In the genomic region with DNA sequence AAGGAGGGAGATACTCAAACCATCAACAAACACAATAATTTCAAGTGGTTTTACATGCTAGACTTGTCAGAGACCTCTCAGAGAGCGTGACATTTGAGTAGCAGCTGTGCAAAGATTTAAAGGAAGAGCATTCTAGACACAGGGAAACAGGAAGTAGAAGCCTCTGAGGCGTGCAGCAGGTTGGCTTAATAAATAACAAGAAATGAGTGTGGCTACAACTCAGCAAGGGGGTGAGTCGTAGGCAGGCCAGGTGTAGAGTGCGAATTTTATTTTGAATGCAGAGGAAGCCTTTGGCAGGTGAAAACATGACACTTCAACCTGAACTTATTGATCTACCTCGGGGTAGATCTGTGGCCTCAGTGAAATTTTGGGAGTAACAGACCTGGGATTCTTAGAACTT, we compare ENCODE assay signal across 9 cellular contexts.
DNase-seq lines count a peak whose midpoint lies in the region; ATAC-seq and TF ChIP-seq lines count a peak whose summit lies in the region.
"Had no signal": no experiment of that assay in that cellular context is flagged by ENCODE, and none has a peak within 500 bp of the region (broad histone marks: within the 10 kb centered on the region; RNA-seq: fewer than 3 reads in every experiment).

No MANE protein-coding gene starts in this region.

- H3K9me2 ChIP-seq in PC-3 (replicated peaks; ENCODE audit: low read length) = no peaks in the 10 kb centered on the region

- H3K27me3 Mint-ChIP-seq in CD4-positive, CD25-positive, alpha-beta regulatory T cell = no peaks in the 10 kb centered on the region
- H3K27me3 Mint-ChIP-seq in stimulated activated naive B cell treated with anti-CD40 and anti-IgM and Interleukin-4, amounts not matched to agents 10 μg/mL and 1 μg/mL and 100 μg/mL, for 72 hours = no peaks in the 10 kb centered on the region

- H3K9me3 Mint-ChIP-seq in CD4-positive, CD25-positive, alpha-beta regulatory T cell = no peaks in the 10 kb centered on the region
- peaks cover 9 to 10% of the 10 kb centered on the region in 2 donors for H3K9me3 Mint-ChIP-seq in stimulated activated naive B cell treated with anti-CD40 and anti-IgM and Interleukin-4, amounts not matched to agents 10 μg/mL and 1 μg/mL and 100 μg/mL, for 72 hours

- H3K4me1 Mint-ChIP-seq in CD4-positive, CD25-positive, alpha-beta regulatory T cell = peaks cover 0 to 22% (median 9%) of the 10 kb centered on the region in 4 donors
- H3K4me1 Mint-ChIP-seq in stimulated activated naive B cell treated with anti-CD40 and anti-IgM and Interleukin-4, amounts not matched to agents 10 μg/mL and 1 μg/mL and 100 μg/mL, for 72 hours = peaks cover 33 to 73% of the 10 kb centered on the region in 2 donors

- H3K4me2 ChIP-seq in PC-3 (ENCODE audit: low read length) = no peak overlapping the region

- peak overlapping the region in 2 of 3 donors; percentile 9 to 32 for H3K27ac Mint-ChIP-seq in CD4-positive, CD25-positive, alpha-beta regulatory T cell
- H3K27ac Mint-ChIP-seq in stimulated activated naive B cell treated with anti-CD40 and anti-IgM and Interleukin-4, amounts not matched to agents 10 μg/mL and 1 μg/mL and 100 μg/mL, for 72 hours = peak overlapping the region; percentile 87

- no peaks in the 10 kb centered on the region for H3K79me2 ChIP-seq in PC-3 (ENCODE audit: low read length)

- H3K9me3 ChIP-seq in CD4-positive, CD25-positive, alpha-beta regulatory T cell (ENCODE audit: control insufficient read depth in 2 of 2, low read length in 2 of 2) = no peaks in the 10 kb centered on the region
- H3K9me3 ChIP-seq in PC-3 (ENCODE audit: low read length) = no peaks in the 10 kb centered on the region
- H3K9me3 ChIP-seq: lower lobe of right lung had no signal

- CTCF ChIA-PET in PC-3 (lab: Charles Lee) = no interaction called here

- POLR2A ChIA-PET in PC-3 (lab: Charles Lee; ENCODE audit: unreplicated experiment) = no interaction called here

- no peaks in the 10 kb centered on the region for H3F3A ChIP-seq in PC-3 (ENCODE audit: low read length, unreplicated experiment)

- TF ChIP-seq CTCF in PC-3 (conservative IDR thresholded peaks at IDR 0.05; ENCODE audit: low read depth, low read length) = no peak

- no peaks in the 10 kb centered on the region for H3K36me3 ChIP-seq in CD4-positive, CD25-positive, alpha-beta regulatory T cell (ENCODE audit: control insufficient read depth, insufficient read depth, low read length)
- no peaks in the 10 kb centered on the region for H3K36me3 ChIP-seq in PC-3 (ENCODE audit: low read depth, low read length)
- H3K36me3 ChIP-seq: lower lobe of right lung had no signal

- no peak overlapping the region for H3K9ac ChIP-seq in PC-3 (ENCODE audit: low read length)

- peaks cover 9% of the 10 kb centered on the region for H3K4me1 ChIP-seq in CD4-positive, CD25-positive, alpha-beta regulatory T cell (ENCODE audit: control insufficient read depth, insufficient read depth, low read length, poor library complexity, severe bottlenecking)
- H3K4me1 ChIP-seq in PC-3 (ENCODE audit: insufficient read depth, low read length) = no peaks in the 10 kb centered on the region; the same call in 1 of the 2 replicates

- DNase-seq in CD4-positive, CD25-positive, alpha-beta regulatory T cell = peak in 1 of 3 donors; percentile 77
- DNase-seq in PC-3 (peak; percentile 27), SW480 (ENCODE audit: low spot score) (no peak), NCI-H1105 (lab: John Stamatoyannopoulos, UW) (no peak)
- DNase-seq in stimulated activated naive B cell treated with anti-CD40 and anti-IgM and Interleukin-4, amounts not matched to agents 10 μg/mL and 1 μg/mL and 100 μg/mL, for 72 hours = peak; percentile 47
- DNase-seq in activated CD4-positive, alpha-beta T cell treated with anti-CD3 and anti-CD28 coated beads for 1 hour = no peak
- DNase-seq: lower lobe of right lung had no signal

- no peaks in the 10 kb centered on the region for H3K36me3 Mint-ChIP-seq in CD4-positive, CD25-positive, alpha-beta regulatory T cell
- peaks cover 4 to 11% of the 10 kb centered on the region in 2 donors for H3K36me3 Mint-ChIP-seq in stimulated activated naive B cell treated with anti-CD40 and anti-IgM and Interleukin-4, amounts not matched to agents 10 μg/mL and 1 μg/mL and 100 μg/mL, for 72 hours

- H3K27ac ChIP-seq in CD4-positive, CD25-positive, alpha-beta regulatory T cell (ENCODE audit: insufficient read depth, low read length, poor library complexity, severe bottlenecking) = no peak overlapping the region
- H3K27ac ChIP-seq in PC-3 (ENCODE audit: low read length) = no peak overlapping the region
- H3K27ac ChIP-seq: lower lobe of right lung had no signal

- H3K4me3 ChIP-seq in CD4-positive, CD25-positive, alpha-beta regulatory T cell (ENCODE audit: low read depth, low read length) = no peak overlapping the region
- no peak overlapping the region for H3K4me3 ChIP-seq in PC-3 (ENCODE audit: low read length)
- H3K4me3 ChIP-seq: lower lobe of right lung had no signal

- ATAC-seq in CD4-positive, CD25-positive, alpha-beta regulatory T cell (ENCODE audit: low read depth in 2 of 2) = peak; percentile 62 to 71
- ATAC-seq in GM18868 (IDR thresholded peaks at IDR 0.05; ENCODE audit: unreplicated experiment) = peak; percentile 87
- ATAC-seq in HG03066 (IDR thresholded peaks at IDR 0.05; ENCODE audit: low read depth, unreplicated experiment) = peak; percentile 91
- no peak for ATAC-seq in PC-3
- peak; percentile 95 to 97 for ATAC-seq in stimulated activated naive B cell treated with anti-CD40 and anti-IgM and Interleukin-4, amounts not matched to agents 10 μg/mL and 1 μg/mL and 100 μg/mL, for 72 hours (replicated peaks)

- no peaks in the 10 kb centered on the region for H3K27me3 ChIP-seq in CD4-positive, CD25-positive, alpha-beta regulatory T cell (ENCODE audit: control insufficient read depth, insufficient read depth, low read length)
- no peaks in the 10 kb centered on the region for H3K27me3 ChIP-seq in PC-3 (ENCODE audit: low read length)

- BruUV-seq in PC-3 (replicated peaks; lab: Mats Ljungman, UMichigan) = no TSS peak

- intact Hi-C loops in PC-3 (cut with micrococcal nuclease) = no loop called here

- H4K20me1 ChIP-seq in PC-3 (ENCODE audit: low read length) = no peaks in the 10 kb centered on the region

- peak overlapping the region in 1 of 4 donors; percentile 18 for H3K4me3 Mint-ChIP-seq in CD4-positive, CD25-positive, alpha-beta regulatory T cell
- H3K4me3 Mint-ChIP-seq in stimulated activated naive B cell treated with anti-CD40 and anti-IgM and Interleukin-4, amounts not matched to agents 10 μg/mL and 1 μg/mL and 100 μg/mL, for 72 hours = peak overlapping the region; percentile 37 to 46

- no peak overlapping the region for H2AFZ ChIP-seq in PC-3 (ENCODE audit: low read length)

Comparison
In these comparisons a context has a peak if more than half of its experiments do, and no peak if none do; other contexts are left out.
1. DNase-seq: peak in PC-3 (single experiment) and stimulated activated naive B cell treated with anti-CD40 and anti-IgM and Interleukin-4, amounts not matched to agents 10 μg/mL and 1 μg/mL and 100 μg/mL, for 72 hours (single experiment); none in SW480 (single experiment), NCI-H1105 (single experiment) and activated CD4-positive, alpha-beta T cell treated with anti-CD3 and anti-CD28 coated beads for 1 hour (single experiment).